In the genomic region with DNA sequence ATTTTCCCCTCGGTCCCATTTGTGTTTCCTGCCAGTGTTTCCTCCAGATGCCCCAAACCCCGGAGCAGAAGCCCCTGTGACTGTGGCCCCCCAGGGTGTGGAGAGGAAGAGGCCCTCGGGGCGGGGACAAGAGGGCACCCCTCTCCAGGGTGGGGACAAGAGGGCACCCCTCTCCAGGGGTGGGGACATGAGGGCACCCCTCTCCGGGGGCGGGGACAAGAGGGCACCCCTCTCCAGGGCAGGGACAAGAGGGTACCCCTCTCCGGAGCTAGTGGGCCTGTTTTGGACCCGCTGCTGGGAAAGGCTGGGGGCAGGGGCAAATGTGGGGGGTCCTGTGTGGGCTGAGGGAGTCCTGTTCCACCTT, we compare ENCODE assay signal across 1 cellular context.
TF ChIP-seq lines count a peak whose summit lies in the region.

No MANE protein-coding gene starts in this region.

TF ChIP-seq in H1, 55 proteins besides CTCF, POLR2A, EP300 and RAD21 (continued from another document):
- TF ChIP-seq, protein P1, sequence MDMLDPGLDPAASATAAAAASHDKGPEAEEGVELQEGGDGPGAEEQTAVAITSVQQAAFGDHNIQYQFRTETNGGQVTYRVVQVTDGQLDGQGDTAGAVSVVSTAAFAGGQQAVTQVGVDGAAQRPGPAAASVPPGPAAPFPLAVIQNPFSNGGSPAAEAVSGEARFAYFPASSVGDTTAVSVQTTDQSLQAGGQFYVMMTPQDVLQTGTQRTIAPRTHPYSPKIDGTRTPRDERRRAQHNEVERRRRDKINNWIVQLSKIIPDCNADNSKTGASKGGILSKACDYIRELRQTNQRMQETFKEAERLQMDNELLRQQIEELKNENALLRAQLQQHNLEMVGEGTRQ (IDR thresholded peaks at IDR 0.05; ENCODE audit: low read length) = no peak
- no peak for TF ChIP-seq KDM1A (IDR thresholded peaks at IDR 0.05; ENCODE audit: borderline replicate concordance, low read length)
TF ChIP-seq in H1: peak in this region for 0.
